Comparison of ENCODE assay signal across 11 cellular contexts in the genomic region with DNA sequence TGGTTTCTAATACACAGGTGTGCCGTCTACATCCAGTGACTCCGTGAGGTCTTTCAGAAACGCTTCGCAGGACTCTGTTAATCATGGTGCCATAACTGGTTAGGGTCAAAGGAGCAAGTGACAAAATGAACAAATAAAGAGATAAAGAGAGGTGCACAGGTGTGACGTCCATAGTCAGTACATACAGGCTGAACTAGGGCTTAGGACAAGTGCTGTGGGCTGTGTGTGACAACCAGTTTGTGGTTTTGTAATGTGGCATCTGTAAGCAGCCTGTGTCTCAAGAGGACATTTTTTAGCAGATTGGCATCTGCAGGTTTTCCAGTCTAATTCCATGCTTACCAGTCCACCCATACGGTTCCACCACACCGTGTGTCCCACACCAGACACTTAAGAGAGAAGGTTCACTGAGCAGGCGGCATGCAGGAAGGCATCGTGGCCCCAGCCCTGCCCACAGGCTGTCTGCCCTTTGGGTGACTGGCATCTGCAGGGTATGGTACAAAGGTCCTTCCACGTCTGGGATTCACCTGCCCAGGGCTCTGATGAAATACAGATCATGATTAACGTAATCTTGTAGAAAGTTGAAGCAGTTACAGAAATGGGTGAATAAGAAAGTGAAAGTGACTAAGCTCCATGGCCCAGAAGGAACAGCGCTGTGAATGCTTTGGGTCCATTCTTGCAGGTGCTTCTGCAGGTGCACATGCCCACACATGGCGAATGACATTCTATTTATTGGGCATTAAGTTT. TPM values are rescaled to one million over a fixed set of nuclear protein-coding genes. Genes with fewer than 3 reads are reported as not detected.
DNase-seq lines count a peak whose midpoint lies in the region; ATAC-seq, FAIRE-seq and TF ChIP-seq lines count a peak whose summit lies in the region.
"Had no signal": no experiment of that assay in that cellular context is flagged by ENCODE, and none has a peak within 500 bp of the region (broad histone marks: within the 10 kb centered on the region; RNA-seq: fewer than 3 reads in every experiment).

No MANE protein-coding gene starts in this region.

- DNase-seq in GM06990 (ENCODE audit: extremely low read depth, insufficient read length) (peak; percentile 64), GM19239 (ENCODE audit: insufficient read length, low spot score) (peak; percentile 39), T-helper 17 cell (no peak), smooth muscle cell (lab: John Stamatoyannopoulos, UW; ENCODE audit: unreplicated experiment) (no peak), retina (no peak), NCI-H524 treated with DMSO at 0.1 percent for 48 hours (lab: John Stamatoyannopoulos, UW) (no peak)
- no peak for DNase-seq in stimulated activated CD4-positive, alpha-beta T cell treated with anti-CD3 and anti-CD28 coated beads, Interleukin-2, amount 100 ng/mL, for 48 hours
- DNase-seq: Karpas-422, thyroid gland had no signal

- no peak overlapping the region for H3K27ac ChIP-seq in smooth muscle cell (ENCODE audit: low read depth)
- H3K27ac ChIP-seq: right atrium auricular region, thyroid gland had no signal

- H3K27ac Mint-ChIP-seq in T-helper 17 cell: peak overlapping the region; percentile 21

- no peak overlapping the region for H3K9ac ChIP-seq in smooth muscle cell (ENCODE audit: low read depth)

- peaks cover 7% of the 10 kb centered on the region for H3K36me3 ChIP-seq in GM06990 (ENCODE audit: control insufficient read depth, insufficient read depth, low read length)
- H3K36me3 ChIP-seq in smooth muscle cell (ENCODE audit: low read depth): peaks cover 21% of the 10 kb centered on the region

- H3K4me1 Mint-ChIP-seq in T-helper 17 cell: peaks cover 5% of the 10 kb centered on the region

- H3K4me3 Mint-ChIP-seq in T-helper 17 cell: peak overlapping the region; percentile 47

- 98% methylated on average over 13 of the region's 13 CpGs for WGBS in smooth muscle cell (ENCODE audit: low lambda C conversion rate)

- no peaks in the 10 kb centered on the region for H3K27me3 Mint-ChIP-seq in T-helper 17 cell

- H3F3A ChIP-seq in smooth muscle cell (ENCODE audit: low read depth): no peaks in the 10 kb centered on the region

- H3K4me2 ChIP-seq in smooth muscle cell: no peak overlapping the region

- H3K9me3 ChIP-seq in T-helper 17 cell (ENCODE audit: control insufficient read depth, low read length, poor library complexity, severe bottlenecking): no peaks in the 10 kb centered on the region
- peaks cover 13% of the 10 kb centered on the region for H3K9me3 ChIP-seq in smooth muscle cell (replicated peaks; ENCODE audit: low read depth)
- H3K9me3 ChIP-seq: thyroid gland had no signal

- no peaks in the 10 kb centered on the region for H4K20me1 ChIP-seq in smooth muscle cell (ENCODE audit: low read depth)

- H3K27me3 ChIP-seq in GM06990 (replicated peaks; ENCODE audit: control insufficient read depth, insufficient read depth, low read length) (no peaks in the 10 kb centered on the region), smooth muscle cell (ENCODE audit: low read depth) (no peaks in the 10 kb centered on the region)
- H3K27me3 ChIP-seq: right atrium auricular region, thyroid gland had no signal

- peak; percentile 72 for FAIRE-seq in GM19239 (lab: Jason Lieb, UNC)

- H3K36me3 Mint-ChIP-seq in T-helper 17 cell (ENCODE audit: low read depth): peaks cover 8% of the 10 kb centered on the region

- TF ChIP-seq CTCF in GM06990 (IDR thresholded peaks at IDR 0.05; ENCODE audit: insufficient read depth, low read length, poor library complexity, severe bottlenecking): no peak
- TF ChIP-seq CTCF in smooth muscle cell (IDR thresholded peaks at IDR 0.05; ENCODE audit: borderline replicate concordance, insufficient read depth, poor library complexity, severe bottlenecking): no peak

- H3K4me3 ChIP-seq in GM06990 (replicated peaks; ENCODE audit: low read depth, low read length) (peak overlapping the region; percentile 55), smooth muscle cell (no peak overlapping the region)
- H3K4me3 ChIP-seq: right atrium auricular region, thyroid gland had no signal

- H2AFZ ChIP-seq in smooth muscle cell (ENCODE audit: low read depth): no peak overlapping the region

- no peaks in the 10 kb centered on the region for H3K4me1 ChIP-seq in smooth muscle cell (ENCODE audit: low read depth)
- H3K4me1 ChIP-seq: right atrium auricular region, thyroid gland had no signal

- ATAC-seq in HG02973 (IDR thresholded peaks at IDR 0.05; ENCODE audit: unreplicated experiment) (peak; percentile 86), T-helper 17 cell (peak; percentile 53)

- H3K79me2 ChIP-seq in smooth muscle cell (ENCODE audit: low read depth): no peaks in the 10 kb centered on the region

RNA-seq across cellular contexts. Expression of a gene that starts 26.9 kb away (rescaled TPM):
- total RNA-seq in T-helper 17 cell: 1 to 10 TPM; 3.7 to 4.4 TPM
- 17.1 and 20.4 TPM in 2 replicates for total RNA-seq in smooth muscle cell
- polyA plus RNA-seq in smooth muscle cell: 23.5 and 26.3 TPM in 2 replicates

RNA-seq across cellular contexts. Expression of a gene that starts 27.3 kb away (rescaled TPM):
- total RNA-seq in T-helper 17 cell (10 to 100 TPM; 49.1 to 60.1 TPM), smooth muscle cell (29.3 and 33.6 TPM in 2 replicates)
- polyA plus RNA-seq in smooth muscle cell: 34.4 and 58.3 TPM in 2 replicates

RNA-seq across cellular contexts. Expression of a gene that starts 53.1 kb away (rescaled TPM):
- 10 to 100 TPM; 54.7 to 59.4 TPM for total RNA-seq in T-helper 17 cell
- total RNA-seq in smooth muscle cell: 16.2 and 16.9 TPM in 2 replicates
- 10.0 and 10.4 TPM in 2 replicates for polyA plus RNA-seq in smooth muscle cell

Comparison
In these comparisons a context has a peak if more than half of its experiments do, and no peak if none do; other contexts are left out.
1. DNase-seq: peak in GM06990 (single experiment) and GM19239 (single experiment); none in T-helper 17 cell (0 of 3), smooth muscle cell (single experiment), stimulated activated CD4-positive, alpha-beta T cell treated with anti-CD3 and anti-CD28 coated beads, Interleukin-2, amount 100 ng/mL, for 48 hours (0 of 2), retina (single experiment) and NCI-H524 treated with DMSO at 0.1 percent for 48 hours (single experiment).